Comparison of ENCODE assay signal across 9 cellular contexts in genomic region chr5:163354685-163355084, GRCh38.
DNase-seq lines count a peak whose midpoint lies in the region; ATAC-seq and TF ChIP-seq lines count a peak whose summit lies in the region.
"Had no signal": no experiment of that assay in that cellular context is flagged by ENCODE, and none has a peak within 500 bp of the region (broad histone marks: within the 10 kb centered on the region; RNA-seq: fewer than 3 reads in every experiment).

No MANE protein-coding gene starts in this region.

- ATAC-seq in GM18909 (IDR thresholded peaks at IDR 0.05; ENCODE audit: poor library complexity, unreplicated experiment) (peak; percentile 100), HG02571 (IDR thresholded peaks at IDR 0.05; ENCODE audit: unreplicated experiment) (peak; percentile 99), HG03457 (IDR thresholded peaks at IDR 0.05; ENCODE audit: unreplicated experiment) (peak; percentile 100), mucosa of descending colon (peak; percentile 68), omental fat pad (ENCODE audit: low FRiP score) (no peak)

- DNase-seq in mucosa of descending colon (no peak), omental fat pad (ENCODE audit: low spot score) (no peak), NCI-H1930 (lab: John Stamatoyannopoulos, UW) (no peak), ACHN (no peak), hepatic stellate cell (ENCODE audit: low spot score) (no peak)
- DNase-seq: left cardiac atrium had no signal

- intact Hi-C loops in mucosa of descending colon (cut with DNase I, micrococcal nuclease) = no loop called here

- no peaks in the 10 kb centered on the region for H3K4me1 ChIP-seq in mucosa of descending colon (ENCODE audit: low read depth)

- in situ Hi-C loops in ACHN (cut with HindIII; ENCODE audit: low pct_ligation_motif_present, low pct_unique_long_range_greater_than_20kb, low sequenced_read_pairs) = no loop called here

- no peak overlapping the region for H3K4me3 ChIP-seq in mucosa of descending colon

- TF ChIP-seq CTCF in mucosa of descending colon (IDR thresholded peaks at IDR 0.05) (no peak), omental fat pad (IDR thresholded peaks at IDR 0.05) (no peak)

- no peaks in the 10 kb centered on the region for H3K9me3 ChIP-seq in mucosa of descending colon

- H3K36me3 ChIP-seq in mucosa of descending colon (ENCODE audit: low read depth) = no peaks in the 10 kb centered on the region
